ENCODE assay signal across 21 cellular contexts in the genomic region with DNA sequence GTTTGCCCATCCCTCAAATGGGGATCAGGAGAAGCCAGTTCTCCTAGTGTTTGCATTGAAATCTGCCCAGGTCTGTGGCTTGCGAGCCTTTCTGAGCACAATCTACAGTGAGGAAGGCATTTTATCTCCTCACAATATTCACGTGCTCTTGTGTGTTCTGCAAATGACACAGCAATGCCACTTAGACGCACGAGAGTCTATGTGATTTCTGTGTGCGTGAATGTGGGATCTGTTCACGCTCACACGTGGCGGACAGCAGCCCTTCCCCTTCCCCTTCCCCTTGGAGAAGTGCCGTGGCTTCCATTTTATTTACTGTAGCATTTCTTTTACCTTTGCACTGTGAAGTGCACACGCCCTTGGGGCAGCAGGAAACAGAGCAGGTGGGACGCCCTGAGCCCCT. TPM values are rescaled to one million over a fixed set of nuclear protein-coding genes. Genes with fewer than 3 reads are reported as not detected.
"Had no signal": no experiment of that assay in that cellular context is flagged by ENCODE, and none has a peak within 500 bp of the region (broad histone marks: within the 10 kb centered on the region; RNA-seq: fewer than 3 reads in every experiment).

No MANE protein-coding gene starts in this region.

- H3K79me2 ChIP-seq: parathyroid adenoma had no signal

- ATAC-seq: gastrocnemius medialis; heart right ventricle; naive thymus-derived CD8-positive, alpha-beta T cell; sciatic nerve; stimulated activated naive B cell treated with anti-CD40 and anti-IgM and Interleukin-4, amounts not matched to agents 10 μg/mL and 1 μg/mL and 100 μg/mL, for 72 hours; stimulated activated naive CD8-positive, alpha-beta T cell treated with anti-CD3 and anti-CD28 coated beads, Interleukin-15, amount 100 ng/mL, for 72 hours had no signal

- H2AFZ ChIP-seq: parathyroid adenoma had no signal

- H3K27ac ChIP-seq: esophagus muscularis mucosa, gastrocnemius medialis, heart right ventricle, parathyroid adenoma, prostate gland, spleen, testis, transverse colon had no signal

- H3K9me3 ChIP-seq: prostate gland, testis had no signal

- FAIRE-seq: endometrium had no signal

- DNase-seq: effector memory CD4-positive, alpha-beta T cell; gastrocnemius medialis; heart right ventricle; islet precursor cell; mammary epithelial cell; naive thymus-derived CD8-positive, alpha-beta T cell; spleen; stimulated activated CD4-positive, alpha-beta T cell treated with anti-CD3 and anti-CD28 coated beads, Interleukin-15, amount 100 ng/mL, for 24 hours; stimulated activated CD4-positive, alpha-beta T cell treated with anti-CD3 and anti-CD28 coated beads, Interleukin-1b, Interleukin-23, amount 100 ng/mL, for 48 hours; stimulated activated CD4-positive, alpha-beta T cell treated with anti-CD3 and anti-CD28 coated beads, Interleukin-4, amount 100 ng/mL, for 24 hours; stimulated activated naive B cell treated with anti-CD40 and anti-IgM and Interleukin-4, amounts not matched to agents 10 μg/mL and 1 μg/mL and 100 μg/mL, for 72 hours; stimulated activated naive CD8-positive, alpha-beta T cell treated with anti-CD3 and anti-CD28 coated beads, Interleukin-15, amount 100 ng/mL, for 72 hours; testis; transverse colon had no signal

- H3K4me3 ChIP-seq: esophagus muscularis mucosa, gastrocnemius medialis, heart right ventricle, prostate gland, spleen, testis, transverse colon had no signal

- H3K36me3 ChIP-seq: esophagus muscularis mucosa, gastrocnemius medialis, heart right ventricle, prostate gland, spleen, transverse colon had no signal

- H3K9ac ChIP-seq: parathyroid adenoma had no signal

- H3K27me3 ChIP-seq: testis had no signal

- H3K4me1 ChIP-seq: gastrocnemius medialis, parathyroid adenoma, prostate gland, testis had no signal

- H3K27ac Mint-ChIP-seq: stimulated activated naive B cell treated with anti-CD40 and anti-IgM and Interleukin-4, amounts not matched to agents 10 μg/mL and 1 μg/mL and 100 μg/mL, for 72 hours had no signal

- H3K4me3 Mint-ChIP-seq: stimulated activated naive B cell treated with anti-CD40 and anti-IgM and Interleukin-4, amounts not matched to agents 10 μg/mL and 1 μg/mL and 100 μg/mL, for 72 hours; stimulated activated naive CD8-positive, alpha-beta T cell treated with anti-CD3 and anti-CD28 coated beads, Interleukin-15, amount 100 ng/mL, for 72 hours had no signal

RNA-seq across cellular contexts. Expression of a gene that starts 17.7 kb away (rescaled TPM):
- total RNA-seq: fibroblast of villous mesenchyme, renal cortical epithelial cell had no signal
